ENCODE assay signal across 8 cellular contexts in the genomic region with DNA sequence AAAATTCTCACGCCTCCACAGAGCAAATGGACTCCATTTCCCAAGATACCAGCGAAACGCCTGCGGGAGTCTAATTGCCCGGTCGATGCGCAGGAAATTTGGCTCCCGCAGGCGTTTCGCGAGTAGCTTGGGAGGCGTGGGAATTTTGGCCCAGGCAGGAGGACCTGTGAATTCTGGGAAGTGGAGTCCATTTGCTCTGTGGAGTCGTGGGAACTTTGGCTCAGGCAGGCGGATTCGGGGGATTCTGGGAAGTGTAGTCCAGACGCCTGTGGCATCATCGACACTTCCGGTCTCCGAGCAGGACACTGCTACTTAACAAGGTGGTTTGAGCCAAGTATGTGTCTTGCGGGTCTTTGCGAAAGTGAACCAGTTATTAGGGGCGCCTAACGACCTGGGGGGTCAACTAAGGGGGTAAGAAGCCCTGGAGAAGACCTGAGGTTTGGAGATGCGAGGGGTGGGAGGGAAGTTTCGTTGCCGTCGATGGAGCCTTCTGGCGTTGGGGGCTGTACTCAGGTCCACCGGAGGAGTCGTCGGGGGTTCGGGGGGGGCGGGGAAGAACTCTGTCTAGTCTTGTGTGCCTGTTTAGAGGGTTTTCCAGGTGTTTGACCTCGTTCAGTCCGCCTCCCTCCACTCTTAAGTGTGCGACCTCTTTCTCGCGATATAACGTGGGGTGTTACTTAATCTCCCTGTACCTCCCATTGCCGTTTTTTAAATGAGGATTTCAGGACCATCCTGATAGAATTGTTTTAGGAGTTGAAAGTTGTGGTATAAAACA. TPM values are rescaled to one million over a fixed set of nuclear protein-coding genes. Genes with fewer than 3 reads are reported as not detected.
DNase-seq lines count a peak whose midpoint lies in the region; ATAC-seq and TF ChIP-seq lines count a peak whose summit lies in the region.

Gene ZNF155 (plus strand): TSS at position 277 of the 775 bp plus-strand sequence. CDS start 4,356 bp downstream, outside the sequence.

- H3K4me3 ChIP-seq in ACC112 (ENCODE audit: low read depth, low read length), result peak within 1 kb of the TSS; percentile 96
- H3K4me3 ChIP-seq in lower leg skin (ENCODE audit: low read depth, poor library complexity, severe bottlenecking), result peak within 1 kb of the TSS; percentile 38

- intact Hi-C loops in activated CD4-positive, alpha-beta memory T cell treated with anti-CD3 and anti-CD28 coated beads for 36 hours (cut with micrococcal nuclease), result loop anchor here (1.0 to 5.0 kb wide), 3 partner anchors 18 to 128 kb away; partner anchors contain the start of genes ZNF225, ZNF230 and ZNF45
- intact Hi-C loops in lower leg skin (cut with DNase I; ENCODE audit: low total_unique reads), result no loop called here

- peaks cover 3% of the 10 kb centered on the region for H3K79me2 ChIP-seq in ACC112 (ENCODE audit: control insufficient read depth, insufficient read depth, low read length, unreplicated experiment)

- ATAC-seq in GM19035 (IDR thresholded peaks at IDR 0.05; ENCODE audit: unreplicated experiment) (peak; percentile 85), HG03378 (IDR thresholded peaks at IDR 0.05; ENCODE audit: unreplicated experiment) (peak; percentile 63)

- H3K4me3 Mint-ChIP-seq in activated CD4-positive, alpha-beta memory T cell treated with anti-CD3 and anti-CD28 coated beads for 36 hours, result peak within 1 kb of the TSS; percentile 97

- peaks cover 4% of the 10 kb centered on the region for H3K36me3 ChIP-seq in ACC112 (ENCODE audit: insufficient read depth, low read length)

- no peaks in the 10 kb centered on the region for H3K27me3 ChIP-seq in ACC112 (ENCODE audit: insufficient read depth, low read length)

- 1 to 2% methylated on average over 40 of the region's 40 CpGs for WGBS in lower leg skin, 2 donors

- CTCF ChIA-PET in activated CD4-positive, alpha-beta memory T cell treated with anti-CD3 and anti-CD28 coated beads for 36 hours (lab: Charles Lee), result interaction anchor here (1.1 kb wide), 1 partner anchor 33 kb away, joined by 4 read pairs; the partner anchor contains the start of gene ZNF221

- POLR2A ChIA-PET in activated CD4-positive, alpha-beta memory T cell treated with anti-CD3 and anti-CD28 coated beads for 36 hours (lab: Charles Lee), result no interaction called here

- H3K27ac ChIP-seq in ACC112 (ENCODE audit: low read depth, low read length), result no peak within 1 kb of the TSS

- no peaks in the 10 kb centered on the region for H3K9me3 Mint-ChIP-seq in activated CD4-positive, alpha-beta memory T cell treated with anti-CD3 and anti-CD28 coated beads for 36 hours

- no peak for TF ChIP-seq CTCF in lower leg skin (IDR thresholded peaks at IDR 0.05)

- no peaks in the 10 kb centered on the region for H3K4me1 ChIP-seq in ACC112 (ENCODE audit: control insufficient read depth, insufficient read depth, low read length, unreplicated experiment)

- DNase-seq in NCI-H748 (lab: John Stamatoyannopoulos, UW; ENCODE audit: unreplicated experiment), result peak; percentile 100
- DNase-seq in activated CD4-positive, alpha-beta memory T cell treated with anti-CD3 and anti-CD28 coated beads for 36 hours, result peak; percentile 84
- peak; percentile 58 for DNase-seq in effector CD4-positive, alpha-beta T cell
- DNase-seq in lower leg skin (ENCODE audit: low spot score in 2 of 2), result peak; percentile 94 to 97
- DNase-seq in stimulated activated CD4-positive, alpha-beta T cell treated with anti-CD3 and anti-CD28 coated beads, Interleukin-4, amount 100 ng/mL, for 1 hour, result peak; percentile 62

- TF ChIP-seq POLR2A in lower leg skin (IDR thresholded peaks at IDR 0.05), result no peak

- no peaks in the 10 kb centered on the region for H3K27me3 Mint-ChIP-seq in activated CD4-positive, alpha-beta memory T cell treated with anti-CD3 and anti-CD28 coated beads for 36 hours

- H3K27ac Mint-ChIP-seq in activated CD4-positive, alpha-beta memory T cell treated with anti-CD3 and anti-CD28 coated beads for 36 hours, result peak within 1 kb of the TSS; percentile 89

- H3K36me3 Mint-ChIP-seq in activated CD4-positive, alpha-beta memory T cell treated with anti-CD3 and anti-CD28 coated beads for 36 hours, result peaks cover 17% of the 10 kb centered on the region

- H2AFZ ChIP-seq in ACC112 (ENCODE audit: low read length, unreplicated experiment), result peak within 1 kb of the TSS; percentile 97

- H3K4me1 Mint-ChIP-seq in activated CD4-positive, alpha-beta memory T cell treated with anti-CD3 and anti-CD28 coated beads for 36 hours (ENCODE audit: low read depth), result peaks cover 7% of the 10 kb centered on the region

RNA-seq across cellular contexts. Expression of gene ZNF155, which starts in this region (rescaled TPM):
- 1 to 10 TPM; 2.9 to 4.5 TPM for total RNA-seq in activated CD4-positive, alpha-beta memory T cell treated with anti-CD3 and anti-CD28 coated beads for 36 hours
- total RNA-seq in lower leg skin, result 10 to 100 TPM in 1 of 4 donors, 1 to 10 TPM in 3; 5.9 to 10.3 (median 8.6) TPM
